ENCODE assay signal across 8 cellular contexts in genomic region chr1:161069201-161069685, GRCh38. TPM values are rescaled to one million over a fixed set of nuclear protein-coding genes. Genes with fewer than 3 reads are reported as not detected.
DNase-seq lines count a peak whose midpoint lies in the region; ATAC-seq, FAIRE-seq and TF ChIP-seq lines count a peak whose summit lies in the region.

No MANE protein-coding gene starts in this region.

- H3K9ac ChIP-seq in skeletal muscle tissue (ENCODE audit: low read depth in 1 of 3, low read length in 3 of 3) (no peak overlapping the region), smooth muscle cell (ENCODE audit: low read depth) (no peak overlapping the region)

- H3K27ac ChIP-seq in caudate nucleus (ENCODE audit: low read depth, low read length) = peak overlapping the region; percentile 44
- peak overlapping the region; percentile 51 for H3K27ac ChIP-seq in skeletal muscle tissue (ENCODE audit: low read depth, low read length)
- H3K27ac ChIP-seq in smooth muscle cell (ENCODE audit: low read depth) = no peak overlapping the region

- H3F3A ChIP-seq in smooth muscle cell (ENCODE audit: low read depth) = no peaks in the 10 kb centered on the region

- peak; percentile 73 for FAIRE-seq in GM19239 (lab: Jason Lieb, UNC)

- no peaks in the 10 kb centered on the region for H3K79me2 ChIP-seq in smooth muscle cell (ENCODE audit: low read depth)

- WGBS in smooth muscle cell (ENCODE audit: low lambda C conversion rate) = 94% methylated on average over 11 of the region's 11 CpGs

- H3K27me3 ChIP-seq in skeletal muscle tissue (ENCODE audit: control insufficient read depth in 3 of 3, insufficient read depth in 3 of 3, low read length in 3 of 3) = peaks cover 2 to 8% (median 3%) of the 10 kb centered on the region in 3 donors
- no peaks in the 10 kb centered on the region for H3K27me3 ChIP-seq in smooth muscle cell (ENCODE audit: low read depth)

- H3K4me3 ChIP-seq in skeletal muscle tissue (ENCODE audit: low read length in 3 of 3) (peak overlapping the region in 2 of 3 donors; percentile 46 to 56), smooth muscle cell (no peak overlapping the region)

- no peaks in the 10 kb centered on the region for H3K36me3 ChIP-seq in skeletal muscle tissue (ENCODE audit: control insufficient read depth in 3 of 3, insufficient read depth in 3 of 3, low read length in 3 of 3)
- H3K36me3 ChIP-seq in smooth muscle cell (ENCODE audit: low read depth) = no peaks in the 10 kb centered on the region

- peak; percentile 1 for ATAC-seq in HG03565 (IDR thresholded peaks at IDR 0.05; ENCODE audit: unreplicated experiment)
- ATAC-seq in GM18498 (IDR thresholded peaks at IDR 0.05; ENCODE audit: unreplicated experiment) = no peak

- no peak for TF ChIP-seq CTCF in smooth muscle cell (IDR thresholded peaks at IDR 0.05; ENCODE audit: borderline replicate concordance, insufficient read depth, poor library complexity, severe bottlenecking)

- H3K9me3 ChIP-seq in skeletal muscle tissue (ENCODE audit: control insufficient read depth in 3 of 3, low read length in 3 of 3) (no peaks in the 10 kb centered on the region), smooth muscle cell (replicated peaks; ENCODE audit: low read depth) (no peaks in the 10 kb centered on the region)

- no peak for DNase-seq in GM19239 (ENCODE audit: insufficient read length, low spot score)
- DNase-seq in caudate nucleus (lab: John Stamatoyannopoulos, UW) = no peak
- DNase-seq in AML-193 (lab: John Stamatoyannopoulos, UW) = no peak
- no peak for DNase-seq in smooth muscle cell (lab: John Stamatoyannopoulos, UW; ENCODE audit: unreplicated experiment)
- DNase-seq in iPS-NIHi11 (ENCODE audit: low spot score) = no peak

- no peaks in the 10 kb centered on the region for H3K4me1 ChIP-seq in skeletal muscle tissue (ENCODE audit: control insufficient read depth in 3 of 3, insufficient read depth in 3 of 3, low read length in 3 of 3)
- H3K4me1 ChIP-seq in smooth muscle cell (ENCODE audit: low read depth) = peaks cover 4% of the 10 kb centered on the region

- H2AFZ ChIP-seq in smooth muscle cell (ENCODE audit: low read depth) = no peak overlapping the region

- no peaks in the 10 kb centered on the region for H4K20me1 ChIP-seq in smooth muscle cell (ENCODE audit: low read depth)

- H3K4me2 ChIP-seq in smooth muscle cell = no peak overlapping the region

RNA-seq across cellular contexts. Expression of gene ARHGAP30, which starts 0.4 kb away (rescaled TPM):
- total RNA-seq in skeletal muscle tissue (4.2 TPM), smooth muscle cell (0.90 and 1.2 TPM in 2 replicates)
- polyA plus RNA-seq in smooth muscle cell = 0.13 and 1.1 TPM in 2 replicates

RNA-seq across cellular contexts. Expression of gene NECTIN4, which starts 20.1 kb away (rescaled TPM):
- total RNA-seq in skeletal muscle tissue (not detected), smooth muscle cell (18.2 and 27.6 TPM in 2 replicates)
- 12.7 and 32.8 TPM in 2 replicates for polyA plus RNA-seq in smooth muscle cell

RNA-seq across cellular contexts. Expression of gene USF1, which starts 23.5 kb away (rescaled TPM):
- 66.3 TPM for total RNA-seq in skeletal muscle tissue
- total RNA-seq in smooth muscle cell = 47.0 and 51.7 TPM in 2 replicates
- polyA plus RNA-seq in smooth muscle cell = 18.2 and 20.0 TPM in 2 replicates

RNA-seq across cellular contexts. Expression of gene KLHDC9, which starts 28.9 kb away (rescaled TPM):
- total RNA-seq in skeletal muscle tissue = not detected
- 2.2 and 10.0 TPM in 2 replicates for total RNA-seq in smooth muscle cell
- polyA plus RNA-seq in smooth muscle cell = 3.3 and 4.6 TPM in 2 replicates

RNA-seq across cellular contexts. Expression of gene TSTD1, which starts 30.5 kb away (rescaled TPM):
- total RNA-seq in skeletal muscle tissue = 27.7 TPM
- 11.5 and 48.0 TPM in 2 replicates for total RNA-seq in smooth muscle cell
- polyA plus RNA-seq in smooth muscle cell = 26.0 and 63.2 TPM in 2 replicates

Comparison
In these comparisons a context has a peak if more than half of its experiments do, and no peak if none do; other contexts are left out.
1. RNA of gene NECTIN4, which starts 20.1 kb away (total RNA-seq): 18.2 to 27.6 TPM in smooth muscle cell; not detected in skeletal muscle tissue (single experiment); every median in the first group is over 10 times any median in the second.